ENCODE assay signal across 1 cellular context in genomic region chr1:62727656-62728396, GRCh38.
TF ChIP-seq lines count a peak whose summit lies in the region.

No MANE protein-coding gene starts in this region.

TF ChIP-seq in IMR-90, 13 proteins besides CTCF, POLR2A, EP300 and RAD21:
- TF ChIP-seq MAZ (IDR thresholded peaks at IDR 0.05; ENCODE audit: borderline replicate concordance, low read depth, low read length) (no peak), FOS (IDR thresholded peaks at IDR 0.05; ENCODE audit: low read depth, low read length) (no peak), MXI1 (IDR thresholded peaks at IDR 0.05; ENCODE audit: borderline replicate concordance, low read depth, low read length) (no peak), RFX5 (IDR thresholded peaks at IDR 0.05; ENCODE audit: low read depth, low read length) (no peak), BHLHE40 (IDR thresholded peaks at IDR 0.05; ENCODE audit: low read depth, low read length) (no peak), CEBPB (IDR thresholded peaks at IDR 0.05; ENCODE audit: low read depth, low read length) (no peak), SMC3 (IDR thresholded peaks at IDR 0.05; ENCODE audit: low read depth, low read length) (no peak), CHD1 (IDR thresholded peaks at IDR 0.05; ENCODE audit: low read depth, low read length) (no peak), NFE2L2 (IDR thresholded peaks at IDR 0.05; ENCODE audit: low read depth, low read length) (no peak), RCOR1 (IDR thresholded peaks at IDR 0.05; ENCODE audit: insufficient replicate concordance, low read length) (no peak), MAFK (IDR thresholded peaks at IDR 0.05; ENCODE audit: low read depth, low read length) (no peak)
- TF ChIP-seq, protein P1, sequence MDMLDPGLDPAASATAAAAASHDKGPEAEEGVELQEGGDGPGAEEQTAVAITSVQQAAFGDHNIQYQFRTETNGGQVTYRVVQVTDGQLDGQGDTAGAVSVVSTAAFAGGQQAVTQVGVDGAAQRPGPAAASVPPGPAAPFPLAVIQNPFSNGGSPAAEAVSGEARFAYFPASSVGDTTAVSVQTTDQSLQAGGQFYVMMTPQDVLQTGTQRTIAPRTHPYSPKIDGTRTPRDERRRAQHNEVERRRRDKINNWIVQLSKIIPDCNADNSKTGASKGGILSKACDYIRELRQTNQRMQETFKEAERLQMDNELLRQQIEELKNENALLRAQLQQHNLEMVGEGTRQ (IDR thresholded peaks at IDR 0.05; ENCODE audit: low read depth, low read length), result no peak
- TF ChIP-seq, protein P2, sequence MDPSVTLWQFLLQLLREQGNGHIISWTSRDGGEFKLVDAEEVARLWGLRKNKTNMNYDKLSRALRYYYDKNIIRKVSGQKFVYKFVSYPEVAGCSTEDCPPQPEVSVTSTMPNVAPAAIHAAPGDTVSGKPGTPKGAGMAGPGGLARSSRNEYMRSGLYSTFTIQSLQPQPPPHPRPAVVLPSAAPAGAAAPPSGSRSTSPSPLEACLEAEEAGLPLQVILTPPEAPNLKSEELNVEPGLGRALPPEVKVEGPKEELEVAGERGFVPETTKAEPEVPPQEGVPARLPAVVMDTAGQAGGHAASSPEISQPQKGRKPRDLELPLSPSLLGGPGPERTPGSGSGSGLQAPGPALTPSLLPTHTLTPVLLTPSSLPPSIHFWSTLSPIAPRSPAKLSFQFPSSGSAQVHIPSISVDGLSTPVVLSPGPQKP (IDR thresholded peaks at IDR 0.05; ENCODE audit: borderline replicate concordance, low read depth, low read length), result no peak
